In genomic region chr22:46065733-46066454, GRCh38 we compare ENCODE assay signal across 10 cellular contexts.
DNase-seq lines count a peak whose midpoint lies in the region; ATAC-seq and TF ChIP-seq lines count a peak whose summit lies in the region.
"Had no signal": no experiment of that assay in that cellular context is flagged by ENCODE, and none has a peak within 500 bp of the region (broad histone marks: within the 10 kb centered on the region; RNA-seq: fewer than 3 reads in every experiment).

No MANE protein-coding gene starts in this region.

- no peak for TF ChIP-seq POLR2A in gastrocnemius medialis (IDR thresholded peaks at IDR 0.05)

- H3K36me3 Mint-ChIP-seq in Calu3 (ENCODE audit: insufficient read depth, unreplicated experiment), result peaks cover 65% of the 10 kb centered on the region

- H2AFZ ChIP-seq in fibroblast of lung (ENCODE audit: low read length), result no peak overlapping the region

- H3K4me3 ChIP-seq in Panc1 (ENCODE audit: low read depth in 2 of 2, low read length in 2 of 2) (peak overlapping the region; percentile 30 to 55; a peak in 3 of 4 replicates), fibroblast of lung (replicated peaks in 1 of 4; ENCODE audit: control extremely low read depth in 1 of 4, insufficient read depth in 1 of 4, low read depth in 3 of 4, low read length in 4 of 4) (peak overlapping the region; percentile 43 to 79 (median 64)), gastrocnemius medialis (peak overlapping the region; percentile 74 to 90 (median 85))

- in situ Hi-C loops in Panc1 (cut with HindIII; ENCODE audit: low pct_unique_long_range_greater_than_20kb, low sequenced_read_pairs), result no loop called here
- in situ Hi-C loops in gastrocnemius medialis (cut with MboI; ENCODE audit: low sequenced_read_pairs in 4 of 4), result no loop called here

- no peak for DNase-seq in Calu3
- DNase-seq in Panc1 (ENCODE audit: low read depth, low spot score), result no peak
- no peak for DNase-seq in fibroblast of lung (ENCODE audit: low read depth in 2 of 2)
- no peak for DNase-seq in gastrocnemius medialis
- no peak for DNase-seq in LoVo (ENCODE audit: low spot score)
- DNase-seq: activated T-cell treated with anti-CD3 and anti-CD28 coated beads, Interleukin-2, amount 50 U/mL, for 1 hour; effector memory CD8-positive, alpha-beta T cell had no signal

- POLR2A ChIA-PET in Panc1 (lab: Charles Lee), result no interaction called here

- ATAC-seq in Panc1 (no peak), gastrocnemius medialis (no peak), GM18868 (IDR thresholded peaks at IDR 0.05; ENCODE audit: unreplicated experiment) (no peak), HG03025 (IDR thresholded peaks at IDR 0.05; ENCODE audit: low FRiP score, unreplicated experiment) (no peak), GM18858 (IDR thresholded peaks at IDR 0.05; ENCODE audit: unreplicated experiment) (no peak)
- ATAC-seq: effector memory CD8-positive, alpha-beta T cell had no signal

- H3K27ac ChIP-seq in Panc1 (ENCODE audit: low read length) (peak overlapping the region; percentile 100), fibroblast of lung (ENCODE audit: insufficient read depth, low read length) (peak overlapping the region; percentile 98), gastrocnemius medialis (peak overlapping the region; percentile 98 to 99 (median 98))

- peak overlapping the region; percentile 99 for H3K4me2 ChIP-seq in fibroblast of lung (ENCODE audit: extremely low read depth, insufficient read depth, low read length)

- CTCF ChIA-PET in Calu3 (lab: Charles Lee) (interaction anchor here (1.2 kb wide), 1 partner anchor 12 kb away, joined by 3 read pairs; no protein-coding TSS in a partner anchor), Panc1 (lab: Charles Lee) (no interaction called here)

- no peaks in the 10 kb centered on the region for H3K27me3 Mint-ChIP-seq in Calu3 (ENCODE audit: unreplicated experiment)

- H3K4me1 ChIP-seq in Panc1 (ENCODE audit: control insufficient read depth, insufficient read depth, low read length) (peaks cover 33% of the 10 kb centered on the region), fibroblast of lung (ENCODE audit: control insufficient read depth, extremely low read depth, insufficient read depth, low read length) (peaks cover 23% of the 10 kb centered on the region), gastrocnemius medialis (peaks cover 66 to 67% of the 10 kb centered on the region in 2 donors)

- no peaks in the 10 kb centered on the region for H3K9me3 Mint-ChIP-seq in Calu3 (ENCODE audit: low read depth, unreplicated experiment)
- H3K9me3 Mint-ChIP-seq: effector memory CD8-positive, alpha-beta T cell had no signal

- no peaks in the 10 kb centered on the region for H3K27me3 ChIP-seq in Panc1 (ENCODE audit: control insufficient read depth, insufficient read depth, low read length)
- no peaks in the 10 kb centered on the region for H3K27me3 ChIP-seq in fibroblast of lung (ENCODE audit: control insufficient read depth, insufficient read depth, low read length)
- H3K27me3 ChIP-seq in gastrocnemius medialis, result no peaks in the 10 kb centered on the region

- H3K36me3 ChIP-seq in Panc1 (ENCODE audit: control insufficient read depth, insufficient read depth, low read length) (no peaks in the 10 kb centered on the region), fibroblast of lung (ENCODE audit: control insufficient read depth, insufficient read depth, low read length) (no peaks in the 10 kb centered on the region), gastrocnemius medialis (no peaks in the 10 kb centered on the region)

- peaks cover 42% of the 10 kb centered on the region for H3K4me1 Mint-ChIP-seq in Calu3 (ENCODE audit: low read depth, unreplicated experiment)

- H3K79me2 ChIP-seq in fibroblast of lung (ENCODE audit: control insufficient read depth, insufficient read depth, low read length), result peaks cover 99% of the 10 kb centered on the region

- H3K9me3 ChIP-seq in Panc1 (ENCODE audit: control insufficient read depth, insufficient read depth, low read depth, low read length), result no peaks in the 10 kb centered on the region
- no peaks in the 10 kb centered on the region for H3K9me3 ChIP-seq in fibroblast of lung (ENCODE audit: control insufficient read depth, insufficient read depth, low read depth, low read length)
- no peaks in the 10 kb centered on the region for H3K9me3 ChIP-seq in gastrocnemius medialis

- H3K27ac Mint-ChIP-seq in Calu3 (ENCODE audit: unreplicated experiment), result peak overlapping the region; percentile 93
- H3K27ac Mint-ChIP-seq: effector memory CD8-positive, alpha-beta T cell had no signal

- BruUV-seq in Calu3 (replicated peaks; lab: Mats Ljungman, UMichigan) (no TSS peak), Panc1 (replicated peaks; lab: Mats Ljungman, UMichigan) (no TSS peak)

- intact Hi-C loops in Calu3 (cut with micrococcal nuclease; ENCODE audit: unreplicated experiment) (loop anchor here (2.0 kb wide), 1 partner anchor 19 kb away; no protein-coding TSS in a partner anchor), Panc1 (cut with micrococcal nuclease; ENCODE audit: unreplicated experiment) (loop anchor here (5.0 kb wide), 1 partner anchor 59 kb away; no protein-coding TSS in a partner anchor), gastrocnemius medialis (cut with DNase I; ENCODE audit: low total_unique reads) (no loop called here)

- peak overlapping the region; percentile 63 for H3K9ac ChIP-seq in fibroblast of lung (ENCODE audit: insufficient read depth, low read length)

- TF ChIP-seq CTCF in Calu3 (IDR thresholded peaks at IDR 0.05; ENCODE audit: unreplicated experiment) (no peak), Panc1 (IDR thresholded peaks at IDR 0.05) (no peak), fibroblast of lung (conservative IDR thresholded peaks at IDR 0.05 in 1 of 2, IDR thresholded peaks at IDR 0.05 in 1 of 2; ENCODE audit: low read depth in 1 of 2, low read length in 2 of 2) (no peak), gastrocnemius medialis (IDR thresholded peaks at IDR 0.05 in 4 of 5, conservative IDR thresholded peaks at IDR 0.05 in 1 of 5) (no peak)

- peak overlapping the region; percentile 71 for H3K4me3 Mint-ChIP-seq in Calu3 (ENCODE audit: low read depth, unreplicated experiment)
- H3K4me3 Mint-ChIP-seq: effector memory CD8-positive, alpha-beta T cell had no signal

- H4K20me1 ChIP-seq in fibroblast of lung (ENCODE audit: control insufficient read depth, extremely low read depth, insufficient read depth, low read length), result no peaks in the 10 kb centered on the region
